ENCODE assay signal across 8 cellular contexts in the genomic region with DNA sequence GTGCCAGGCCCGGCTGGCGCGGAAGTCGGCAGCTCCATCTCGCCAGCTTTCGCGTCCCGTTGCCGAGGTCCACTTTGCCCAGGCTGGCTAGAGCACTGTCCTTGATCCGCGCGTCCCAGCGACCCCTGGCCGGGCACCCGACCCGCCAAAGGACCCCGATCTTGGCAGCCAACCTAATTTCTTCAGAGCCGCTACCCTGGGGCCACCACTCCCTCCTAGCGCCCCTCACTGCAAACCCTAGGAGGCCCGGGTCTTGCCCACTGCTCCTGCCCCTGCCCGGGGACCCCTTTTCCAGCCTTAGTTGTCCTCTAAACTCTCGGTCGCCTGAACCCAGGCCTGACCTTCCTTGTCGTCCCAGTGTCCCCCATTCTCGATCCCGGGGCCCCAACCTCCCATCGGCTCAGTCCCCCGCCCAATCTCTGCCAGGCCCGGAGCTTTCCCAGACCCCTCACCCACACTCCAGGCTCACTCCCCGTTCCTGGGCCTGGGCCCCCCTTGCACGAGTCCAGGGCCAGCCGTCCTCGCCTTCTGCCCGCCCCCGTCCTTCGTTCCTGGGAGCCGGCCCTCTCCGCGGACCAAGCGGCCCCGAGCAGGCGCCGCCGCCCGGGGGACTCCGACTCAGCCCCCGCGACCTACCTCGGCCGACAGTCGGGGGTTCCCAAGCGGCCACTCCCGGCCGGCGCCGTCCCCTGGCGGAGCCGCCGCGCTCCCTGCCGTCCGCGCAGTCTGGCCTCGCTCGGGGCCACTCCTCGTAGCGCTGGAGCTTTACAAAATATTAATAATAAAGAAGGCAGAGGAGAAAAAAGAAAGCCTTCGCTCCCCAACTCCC. TPM values are rescaled to one million over a fixed set of nuclear protein-coding genes. Genes with fewer than 3 reads are reported as not detected.
A peak's percentile ranks its signal among the peaks of the same experiment; 100 is the strongest.
DNase-seq lines count a peak whose midpoint lies in the region; ATAC-seq and TF ChIP-seq lines count a peak whose summit lies in the region.

No MANE protein-coding gene starts in this region.

- peaks cover 44% of the 10 kb centered on the region for H3K4me1 Mint-ChIP-seq in WTC11
- H3K4me1 Mint-ChIP-seq in stimulated activated memory B cell treated with anti-CD40 and anti-IgM and Interleukin-4, amounts not matched to agents 10 μg/mL and 1 μg/mL and 100 μg/mL, for 72 hours: peaks cover 39% of the 10 kb centered on the region

- peaks cover 94% of the 10 kb centered on the region for H3K27me3 Mint-ChIP-seq in WTC11 (ENCODE audit: low read depth)
- H3K27me3 Mint-ChIP-seq in stimulated activated memory B cell treated with anti-CD40 and anti-IgM and Interleukin-4, amounts not matched to agents 10 μg/mL and 1 μg/mL and 100 μg/mL, for 72 hours: peaks cover 89% of the 10 kb centered on the region

- CTCF ChIA-PET in WTC11 (lab: Charles Lee): interaction anchor here (0.9 to 6.0 kb wide), 11 partner anchors 11 to 169 kb away, joined by 3 to 47 read pairs (median 6); no protein-coding TSS in a partner anchor

- no peak overlapping the region for H3K9ac ChIP-seq in iPS-15b (ENCODE audit: low read depth, low read length)

- TF ChIP-seq CTCF in WTC11 (IDR thresholded peaks at IDR 0.05): no peak

- H3K27me3 ChIP-seq in iPS-15b (ENCODE audit: control insufficient read depth, insufficient read depth, low read length): peaks cover 87% of the 10 kb centered on the region

- H3K9me3 ChIP-seq in iPS-15b (ENCODE audit: control insufficient read depth, insufficient read depth, low read length): no peaks in the 10 kb centered on the region

- no peak overlapping the region for H3K27ac Mint-ChIP-seq in WTC11
- H3K27ac Mint-ChIP-seq in stimulated activated memory B cell treated with anti-CD40 and anti-IgM and Interleukin-4, amounts not matched to agents 10 μg/mL and 1 μg/mL and 100 μg/mL, for 72 hours: peak overlapping the region; percentile 49

- H3K4me3 Mint-ChIP-seq in WTC11: peak overlapping the region; percentile 75
- peak overlapping the region; percentile 70 for H3K4me3 Mint-ChIP-seq in stimulated activated memory B cell treated with anti-CD40 and anti-IgM and Interleukin-4, amounts not matched to agents 10 μg/mL and 1 μg/mL and 100 μg/mL, for 72 hours

- no peak for ATAC-seq in WTC11
- no peak for ATAC-seq in stimulated activated memory B cell treated with anti-CD40 and anti-IgM and Interleukin-4, amounts not matched to agents 10 μg/mL and 1 μg/mL and 100 μg/mL, for 72 hours

- POLR2A ChIA-PET in WTC11 (lab: Charles Lee): interaction anchor here (1.0 kb wide), 1 partner anchor 23 kb away, joined by 3 read pairs; no protein-coding TSS in a partner anchor

- H3K9me3 Mint-ChIP-seq in WTC11: no peaks in the 10 kb centered on the region
- H3K9me3 Mint-ChIP-seq in stimulated activated memory B cell treated with anti-CD40 and anti-IgM and Interleukin-4, amounts not matched to agents 10 μg/mL and 1 μg/mL and 100 μg/mL, for 72 hours: no peaks in the 10 kb centered on the region

- no peaks in the 10 kb centered on the region for H3K36me3 Mint-ChIP-seq in WTC11
- no peaks in the 10 kb centered on the region for H3K36me3 Mint-ChIP-seq in stimulated activated memory B cell treated with anti-CD40 and anti-IgM and Interleukin-4, amounts not matched to agents 10 μg/mL and 1 μg/mL and 100 μg/mL, for 72 hours

- peak overlapping the region; percentile 37 for H3K4me3 ChIP-seq in iPS-15b (ENCODE audit: low read depth, low read length)

- DNase-seq in NCI-H748 (lab: John Stamatoyannopoulos, UW; ENCODE audit: unreplicated experiment) (peak; percentile 50), NCI-H748 treated with DMSO at 0.1 percent for 48 hours (lab: John Stamatoyannopoulos, UW) (no peak), WTC11 (ENCODE audit: low spot score) (peak; percentile 47), LoVo (ENCODE audit: low spot score) (no peak), dermis blood vessel endothelial cell (no peak)
- DNase-seq in stimulated activated CD4-positive, alpha-beta T cell treated with anti-CD3 and anti-CD28 coated beads, Interleukin-1b, Interleukin-23, amount 100 ng/mL, for 48 hours: no peak

- no peaks in the 10 kb centered on the region for H3K36me3 ChIP-seq in iPS-15b (ENCODE audit: control insufficient read depth, insufficient read depth, low read length)

- H3K4me1 ChIP-seq in iPS-15b (ENCODE audit: control insufficient read depth, insufficient read depth, low read length): peaks cover 10% of the 10 kb centered on the region

TF ChIP-seq in WTC11, 78 proteins besides CTCF, POLR2A, EP300 and RAD21:
- TF ChIP-seq, protein P1, sequence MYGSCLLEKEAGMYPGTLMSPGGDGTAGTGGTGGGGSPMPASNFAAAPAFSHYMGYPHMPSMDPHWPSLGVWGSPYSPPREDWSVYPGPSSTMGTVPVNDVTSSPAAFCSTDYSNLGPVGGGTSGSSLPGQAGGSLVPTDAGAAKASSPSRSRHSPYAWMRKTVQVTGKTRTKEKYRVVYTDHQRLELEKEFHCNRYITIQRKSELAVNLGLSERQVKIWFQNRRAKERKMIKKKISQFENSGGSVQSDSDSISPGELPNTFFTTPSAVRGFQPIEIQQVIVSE (CRISPR knock-in tag; IDR thresholded peaks at IDR 0.05; ENCODE audit: borderline replicate concordance): no peak
- TF ChIP-seq, protein P2, sequence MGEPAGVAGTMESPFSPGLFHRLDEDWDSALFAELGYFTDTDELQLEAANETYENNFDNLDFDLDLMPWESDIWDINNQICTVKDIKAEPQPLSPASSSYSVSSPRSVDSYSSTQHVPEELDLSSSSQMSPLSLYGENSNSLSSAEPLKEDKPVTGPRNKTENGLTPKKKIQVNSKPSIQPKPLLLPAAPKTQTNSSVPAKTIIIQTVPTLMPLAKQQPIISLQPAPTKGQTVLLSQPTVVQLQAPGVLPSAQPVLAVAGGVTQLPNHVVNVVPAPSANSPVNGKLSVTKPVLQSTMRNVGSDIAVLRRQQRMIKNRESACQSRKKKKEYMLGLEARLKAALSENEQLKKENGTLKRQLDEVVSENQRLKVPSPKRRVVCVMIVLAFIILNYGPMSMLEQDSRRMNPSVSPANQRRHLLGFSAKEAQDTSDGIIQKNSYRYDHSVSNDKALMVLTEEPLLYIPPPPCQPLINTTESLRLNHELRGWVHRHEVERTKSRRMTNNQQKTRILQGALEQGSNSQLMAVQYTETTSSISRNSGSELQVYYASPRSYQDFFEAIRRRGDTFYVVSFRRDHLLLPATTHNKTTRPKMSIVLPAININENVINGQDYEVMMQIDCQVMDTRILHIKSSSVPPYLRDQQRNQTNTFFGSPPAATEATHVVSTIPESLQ (CRISPR knock-in tag; IDR thresholded peaks at IDR 0.05): no peak
- TF ChIP-seq, protein P3, sequence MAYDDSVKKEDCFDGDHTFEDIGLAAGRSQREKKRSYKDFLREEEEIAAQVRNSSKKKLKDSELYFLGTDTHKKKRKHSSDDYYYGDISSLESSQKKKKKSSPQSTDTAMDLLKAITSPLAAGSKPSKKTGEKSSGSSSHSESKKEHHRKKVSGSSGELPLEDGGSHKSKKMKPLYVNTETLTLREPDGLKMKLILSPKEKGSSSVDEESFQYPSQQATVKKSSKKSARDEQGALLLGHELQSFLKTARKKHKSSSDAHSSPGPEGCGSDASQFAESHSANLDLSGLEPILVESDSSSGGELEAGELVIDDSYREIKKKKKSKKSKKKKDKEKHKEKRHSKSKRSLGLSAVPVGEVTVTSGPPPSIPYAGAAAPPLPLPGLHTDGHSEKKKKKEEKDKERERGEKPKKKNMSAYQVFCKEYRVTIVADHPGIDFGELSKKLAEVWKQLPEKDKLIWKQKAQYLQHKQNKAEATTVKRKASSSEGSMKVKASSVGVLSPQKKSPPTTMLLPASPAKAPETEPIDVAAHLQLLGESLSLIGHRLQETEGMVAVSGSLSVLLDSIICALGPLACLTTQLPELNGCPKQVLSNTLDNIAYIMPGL (CRISPR knock-in tag; IDR thresholded peaks at IDR 0.05): no peak
- TF ChIP-seq GRHL2 (CRISPR knock-in tag; IDR thresholded peaks at IDR 0.05; ENCODE audit: insufficient replicate concordance, severe bottlenecking): no peak
- TF ChIP-seq, protein P4, sequence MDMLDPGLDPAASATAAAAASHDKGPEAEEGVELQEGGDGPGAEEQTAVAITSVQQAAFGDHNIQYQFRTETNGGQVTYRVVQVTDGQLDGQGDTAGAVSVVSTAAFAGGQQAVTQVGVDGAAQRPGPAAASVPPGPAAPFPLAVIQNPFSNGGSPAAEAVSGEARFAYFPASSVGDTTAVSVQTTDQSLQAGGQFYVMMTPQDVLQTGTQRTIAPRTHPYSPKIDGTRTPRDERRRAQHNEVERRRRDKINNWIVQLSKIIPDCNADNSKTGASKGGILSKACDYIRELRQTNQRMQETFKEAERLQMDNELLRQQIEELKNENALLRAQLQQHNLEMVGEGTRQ (CRISPR knock-in tag; IDR thresholded peaks at IDR 0.05): no peak
- TF ChIP-seq, protein P5, sequence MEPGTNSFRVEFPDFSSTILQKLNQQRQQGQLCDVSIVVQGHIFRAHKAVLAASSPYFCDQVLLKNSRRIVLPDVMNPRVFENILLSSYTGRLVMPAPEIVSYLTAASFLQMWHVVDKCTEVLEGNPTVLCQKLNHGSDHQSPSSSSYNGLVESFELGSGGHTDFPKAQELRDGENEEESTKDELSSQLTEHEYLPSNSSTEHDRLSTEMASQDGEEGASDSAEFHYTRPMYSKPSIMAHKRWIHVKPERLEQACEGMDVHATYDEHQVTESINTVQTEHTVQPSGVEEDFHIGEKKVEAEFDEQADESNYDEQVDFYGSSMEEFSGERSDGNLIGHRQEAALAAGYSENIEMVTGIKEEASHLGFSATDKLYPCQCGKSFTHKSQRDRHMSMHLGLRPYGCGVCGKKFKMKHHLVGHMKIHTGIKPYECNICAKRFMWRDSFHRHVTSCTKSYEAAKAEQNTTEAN (CRISPR knock-in tag; IDR thresholded peaks at IDR 0.05): 0 out of 2 replicates have a peak, but pooled peaks have one; percentile 21
- TF ChIP-seq, protein P6, sequence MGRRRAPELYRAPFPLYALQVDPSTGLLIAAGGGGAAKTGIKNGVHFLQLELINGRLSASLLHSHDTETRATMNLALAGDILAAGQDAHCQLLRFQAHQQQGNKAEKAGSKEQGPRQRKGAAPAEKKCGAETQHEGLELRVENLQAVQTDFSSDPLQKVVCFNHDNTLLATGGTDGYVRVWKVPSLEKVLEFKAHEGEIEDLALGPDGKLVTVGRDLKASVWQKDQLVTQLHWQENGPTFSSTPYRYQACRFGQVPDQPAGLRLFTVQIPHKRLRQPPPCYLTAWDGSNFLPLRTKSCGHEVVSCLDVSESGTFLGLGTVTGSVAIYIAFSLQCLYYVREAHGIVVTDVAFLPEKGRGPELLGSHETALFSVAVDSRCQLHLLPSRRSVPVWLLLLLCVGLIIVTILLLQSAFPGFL (CRISPR knock-in tag; IDR thresholded peaks at IDR 0.05; ENCODE audit: borderline replicate concordance): no peak
- TF ChIP-seq ZNF138 (CRISPR knock-in tag; conservative IDR thresholded peaks at IDR 0.05): no peak
TF ChIP-seq in WTC11: peak in this region for 1.

RNA-seq across cellular contexts. Expression of a gene that starts 0.7 kb away (rescaled TPM):
- 4.6 to 12.4 TPM (median 5.1 TPM) in 3 replicates for total RNA-seq in WTC11 (2021)
- not detected in 2 replicates for total RNA-seq in dermis blood vessel endothelial cell

Comparison
In these comparisons a context has a peak if more than half of its experiments do, and no peak if none do; other contexts are left out.
1. DNase-seq: peak in NCI-H748 (single experiment) and WTC11 (single experiment); none in NCI-H748 treated with DMSO at 0.1 percent for 48 hours (single experiment), LoVo (single experiment), stimulated activated CD4-positive, alpha-beta T cell treated with anti-CD3 and anti-CD28 coated beads, Interleukin-1b, Interleukin-23, amount 100 ng/mL, for 48 hours (single experiment) and dermis blood vessel endothelial cell (single experiment).